In the genomic region with DNA sequence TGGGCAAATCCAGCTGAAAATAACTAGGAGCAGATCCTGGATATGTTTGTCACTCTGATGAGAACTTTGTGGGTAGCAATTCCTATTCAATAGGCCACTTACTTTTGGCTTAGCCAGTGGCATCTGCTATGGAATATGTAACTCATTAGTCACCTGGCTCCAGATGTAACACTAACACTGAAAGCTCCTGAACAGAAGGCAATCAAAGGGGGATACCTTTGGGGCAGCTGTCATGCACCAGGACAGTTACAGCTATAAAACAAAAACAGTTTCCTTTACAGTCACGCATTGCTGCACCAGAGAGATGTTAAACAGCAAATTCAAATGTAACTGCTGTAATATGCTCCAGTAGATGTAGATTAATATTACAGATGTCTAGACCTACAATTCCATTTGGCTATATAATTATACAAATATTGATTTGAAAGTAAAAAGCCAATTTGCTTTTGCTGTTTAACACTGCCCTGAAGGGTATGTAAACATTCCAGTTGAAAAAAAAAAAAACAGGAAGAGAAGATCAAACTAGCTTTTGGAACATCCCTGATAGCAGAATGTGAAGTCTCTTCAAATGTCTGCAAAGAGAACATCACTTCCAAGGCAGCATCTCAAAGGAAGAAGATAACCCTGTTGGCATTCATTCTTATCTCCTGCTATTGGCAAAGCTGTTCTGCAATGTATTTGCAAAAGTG, we compare ENCODE assay signal across 14 cellular contexts. TPM values are rescaled to one million over a fixed set of nuclear protein-coding genes. Genes with fewer than 3 reads are reported as not detected.
DNase-seq lines count a peak whose midpoint lies in the region; ATAC-seq, FAIRE-seq and TF ChIP-seq lines count a peak whose summit lies in the region.
"Had no signal": no experiment of that assay in that cellular context is flagged by ENCODE, and none has a peak within 500 bp of the region (broad histone marks: within the 10 kb centered on the region; RNA-seq: fewer than 3 reads in every experiment).

No MANE protein-coding gene starts in this region.

- DNase-seq in DMS79 treated with DMSO at 0.1 percent for 48 hours (lab: John Stamatoyannopoulos, UW), result peak; percentile 23
- DNase-seq in LNCaP clone FGC (ENCODE audit: low read depth), result peak; percentile 38
- no peak for DNase-seq in activated T-helper 1 cell treated with anti-CD3 and anti-CD28 coated beads, Interleukin-12 subunit alpha, Interleukin-12 subunit beta, Interleukin-2, Interleukin-4 antibody, amounts not matched to agents 30 ng/mL and 10 ng/mL and 1 ng/mL, durations not matched to agents 14 hours and 24 hours and 36 hours (ENCODE audit: low spot score)
- DNase-seq in midbrain (lab: John Stamatoyannopoulos, UW), result peak; percentile 54
- DNase-seq in frontal cortex (ENCODE audit: low spot score in 2 of 2), result no peak
- DNase-seq in activated T-cell treated with anti-CD3 and anti-CD28 coated beads, Interleukin-2, amount 50 U/mL, for 48 hours, result no peak
- no peak for DNase-seq in left ventricle myocardium inferior
- DNase-seq: NCI-H748 treated with DMSO at 0.1 percent for 48 hours; stimulated activated CD4-positive, alpha-beta T cell treated with anti-CD3 and anti-CD28 coated beads, Interleukin-4, amount 100 ng/mL, for 24 hours had no signal

- H3K4me3 ChIP-seq in LNCaP clone FGC (ENCODE audit: low read depth, low read length) (no peak overlapping the region), left ventricle myocardium inferior (no peak overlapping the region)
- H3K4me3 ChIP-seq: suprapubic skin had no signal

- H3K27ac Mint-ChIP-seq in activated T-helper 1 cell treated with anti-CD3 and anti-CD28 coated beads, Interleukin-12 subunit alpha, Interleukin-12 subunit beta, Interleukin-2, Interleukin-4 antibody, amounts not matched to agents 30 ng/mL and 10 ng/mL and 1 ng/mL, durations not matched to agents 14 hours and 24 hours and 36 hours, result peak overlapping the region; percentile 20

- no peaks in the 10 kb centered on the region for H3K36me3 ChIP-seq in left ventricle myocardium inferior

- peaks cover 13% of the 10 kb centered on the region for H3K4me1 ChIP-seq in left ventricle myocardium inferior
- H3K4me1 ChIP-seq: suprapubic skin had no signal

- H3K4me3 Mint-ChIP-seq in activated T-helper 1 cell treated with anti-CD3 and anti-CD28 coated beads, Interleukin-12 subunit alpha, Interleukin-12 subunit beta, Interleukin-2, Interleukin-4 antibody, amounts not matched to agents 30 ng/mL and 10 ng/mL and 1 ng/mL, durations not matched to agents 14 hours and 24 hours and 36 hours, result no peak overlapping the region

- intact Hi-C loops in activated T-helper 1 cell treated with anti-CD3 and anti-CD28 coated beads, Interleukin-12 subunit alpha, Interleukin-12 subunit beta, Interleukin-2, Interleukin-4 antibody, amounts not matched to agents 30 ng/mL and 10 ng/mL and 1 ng/mL, durations not matched to agents 14 hours and 24 hours and 36 hours (cut with micrococcal nuclease), result no loop called here
- intact Hi-C loops in left ventricle myocardium inferior (cut with micrococcal nuclease), result no loop called here

- no peak overlapping the region for H3K27ac ChIP-seq in left ventricle myocardium inferior (replicated peaks)
- H3K27ac ChIP-seq: suprapubic skin had no signal

- no peaks in the 10 kb centered on the region for H3K9me3 ChIP-seq in left ventricle myocardium inferior (replicated peaks)
- H3K9me3 ChIP-seq: suprapubic skin had no signal

- peaks cover 35% of the 10 kb centered on the region for H3K36me3 Mint-ChIP-seq in activated T-helper 1 cell treated with anti-CD3 and anti-CD28 coated beads, Interleukin-12 subunit alpha, Interleukin-12 subunit beta, Interleukin-2, Interleukin-4 antibody, amounts not matched to agents 30 ng/mL and 10 ng/mL and 1 ng/mL, durations not matched to agents 14 hours and 24 hours and 36 hours (ENCODE audit: low read depth)

- no peak for FAIRE-seq in frontal cortex (lab: Jason Lieb, UNC)
- FAIRE-seq: keratinocyte had no signal

- TF ChIP-seq CTCF in LNCaP clone FGC (IDR thresholded peaks at IDR 0.05; ENCODE audit: control insufficient read depth, extremely low read depth, insufficient read depth) (no peak), left ventricle myocardium inferior (IDR thresholded peaks at IDR 0.05; ENCODE audit: borderline replicate concordance) (no peak)

- no peak for ATAC-seq in GM21381 (IDR thresholded peaks at IDR 0.05; ENCODE audit: unreplicated experiment)

- no peaks in the 10 kb centered on the region for H3K9me3 Mint-ChIP-seq in activated T-helper 1 cell treated with anti-CD3 and anti-CD28 coated beads, Interleukin-12 subunit alpha, Interleukin-12 subunit beta, Interleukin-2, Interleukin-4 antibody, amounts not matched to agents 30 ng/mL and 10 ng/mL and 1 ng/mL, durations not matched to agents 14 hours and 24 hours and 36 hours

- H3K4me1 Mint-ChIP-seq in activated T-helper 1 cell treated with anti-CD3 and anti-CD28 coated beads, Interleukin-12 subunit alpha, Interleukin-12 subunit beta, Interleukin-2, Interleukin-4 antibody, amounts not matched to agents 30 ng/mL and 10 ng/mL and 1 ng/mL, durations not matched to agents 14 hours and 24 hours and 36 hours (ENCODE audit: low read depth), result peaks cover 30% of the 10 kb centered on the region

- no peaks in the 10 kb centered on the region for H3K27me3 Mint-ChIP-seq in activated T-helper 1 cell treated with anti-CD3 and anti-CD28 coated beads, Interleukin-12 subunit alpha, Interleukin-12 subunit beta, Interleukin-2, Interleukin-4 antibody, amounts not matched to agents 30 ng/mL and 10 ng/mL and 1 ng/mL, durations not matched to agents 14 hours and 24 hours and 36 hours (ENCODE audit: insufficient read depth)

- no peaks in the 10 kb centered on the region for H3K27me3 ChIP-seq in left ventricle myocardium inferior (ENCODE audit: low read depth)
- H3K27me3 ChIP-seq: suprapubic skin had no signal

RNA-seq across cellular contexts. Expression of a gene that starts 18.4 kb away (rescaled TPM):
- 68.1 and 71.2 TPM in 2 replicates for total RNA-seq in activated T-helper 1 cell treated with anti-CD3 and anti-CD28 coated beads, Interleukin-12 subunit alpha, Interleukin-12 subunit beta, Interleukin-2, Interleukin-4 antibody, amounts not matched to agents 30 ng/mL and 10 ng/mL and 1 ng/mL, durations not matched to agents 14 hours and 24 hours and 36 hours
- total RNA-seq in frontal cortex (26.5 TPM), left ventricle myocardium inferior (5.4 TPM)

RNA-seq across cellular contexts. Expression of a gene that starts 34.2 kb away (rescaled TPM):
- total RNA-seq in activated T-helper 1 cell treated with anti-CD3 and anti-CD28 coated beads, Interleukin-12 subunit alpha, Interleukin-12 subunit beta, Interleukin-2, Interleukin-4 antibody, amounts not matched to agents 30 ng/mL and 10 ng/mL and 1 ng/mL, durations not matched to agents 14 hours and 24 hours and 36 hours, result not detected in 2 replicates
- not detected for total RNA-seq in frontal cortex
- total RNA-seq in left ventricle myocardium inferior, result not detected
- total RNA-seq: epithelial cell of proximal tubule, suprapubic skin had no signal

RNA-seq across cellular contexts. Expression of a gene that starts 45.2 kb away (rescaled TPM):
- total RNA-seq in activated T-helper 1 cell treated with anti-CD3 and anti-CD28 coated beads, Interleukin-12 subunit alpha, Interleukin-12 subunit beta, Interleukin-2, Interleukin-4 antibody, amounts not matched to agents 30 ng/mL and 10 ng/mL and 1 ng/mL, durations not matched to agents 14 hours and 24 hours and 36 hours, result not detected in 2 replicates
- total RNA-seq in frontal cortex, result 1.2 TPM
- total RNA-seq in left ventricle myocardium inferior, result 0.41 TPM
- total RNA-seq: epithelial cell of proximal tubule, omental fat pad had no signal

RNA-seq across cellular contexts. Expression of a gene that starts 50.5 kb away (rescaled TPM):
- total RNA-seq in activated T-helper 1 cell treated with anti-CD3 and anti-CD28 coated beads, Interleukin-12 subunit alpha, Interleukin-12 subunit beta, Interleukin-2, Interleukin-4 antibody, amounts not matched to agents 30 ng/mL and 10 ng/mL and 1 ng/mL, durations not matched to agents 14 hours and 24 hours and 36 hours, result 10.2 and 11.2 TPM in 2 replicates
- total RNA-seq in frontal cortex (15.5 TPM), left ventricle myocardium inferior (0.96 TPM)

RNA-seq across cellular contexts. Expression of a gene that starts 56.4 kb away (rescaled TPM):
- not detected in 2 replicates for total RNA-seq in activated T-helper 1 cell treated with anti-CD3 and anti-CD28 coated beads, Interleukin-12 subunit alpha, Interleukin-12 subunit beta, Interleukin-2, Interleukin-4 antibody, amounts not matched to agents 30 ng/mL and 10 ng/mL and 1 ng/mL, durations not matched to agents 14 hours and 24 hours and 36 hours
- total RNA-seq in frontal cortex (not detected), left ventricle myocardium inferior (not detected)
- total RNA-seq: epithelial cell of proximal tubule, omental fat pad had no signal

Comparison
In these comparisons a context has a peak if more than half of its experiments do, and no peak if none do; other contexts are left out.
1. DNase-seq: peak in DMS79 treated with DMSO at 0.1 percent for 48 hours (single experiment), LNCaP clone FGC (single experiment) and midbrain (single experiment); none in activated T-helper 1 cell treated with anti-CD3 and anti-CD28 coated beads, Interleukin-12 subunit alpha, Interleukin-12 subunit beta, Interleukin-2, Interleukin-4 antibody, amounts not matched to agents 30 ng/mL and 10 ng/mL and 1 ng/mL, durations not matched to agents 14 hours and 24 hours and 36 hours (single experiment), frontal cortex (0 of 2), activated T-cell treated with anti-CD3 and anti-CD28 coated beads, Interleukin-2, amount 50 U/mL, for 48 hours (0 of 2) and left ventricle myocardium inferior (single experiment).